ENCODE assay signal across 22 cellular contexts in genomic region chr15:75364881-75365280, GRCh38.
"Had no signal": no experiment of that assay in that cellular context is flagged by ENCODE, and none has a peak within 500 bp of the region (broad histone marks: within the 10 kb centered on the region; RNA-seq: fewer than 3 reads in every experiment).

No MANE protein-coding gene starts in this region.

- H3K27me3 Mint-ChIP-seq: naive thymus-derived CD4-positive, alpha-beta T cell had no signal

- H3K9me3 Mint-ChIP-seq: naive thymus-derived CD4-positive, alpha-beta T cell had no signal

- ATAC-seq: esophagus mucosa; gastroesophageal sphincter; heart left ventricle; left cardiac atrium; left lung; left ventricle myocardium superior; lower lobe of right lung; mucosa of descending colon; naive thymus-derived CD4-positive, alpha-beta T cell had no signal

- DNase-seq: dermis blood vessel endothelial cell; dorsolateral prefrontal cortex; effector CD4-positive, alpha-beta T cell; effector memory CD4-positive, alpha-beta T cell; erythroblast; esophagus squamous epithelium; foreskin fibroblast; foreskin melanocyte; heart left ventricle; hypothalamus; left cardiac atrium; left lung; left ventricle myocardium superior; lower lobe of right lung; mesenchymal stem cell; mucosa of descending colon; naive thymus-derived CD4-positive, alpha-beta T cell had no signal

- FAIRE-seq: colon, islet of Langerhans, keratinocyte had no signal
